26 cellular contexts compared by ENCODE assay signal in the genomic region with DNA sequence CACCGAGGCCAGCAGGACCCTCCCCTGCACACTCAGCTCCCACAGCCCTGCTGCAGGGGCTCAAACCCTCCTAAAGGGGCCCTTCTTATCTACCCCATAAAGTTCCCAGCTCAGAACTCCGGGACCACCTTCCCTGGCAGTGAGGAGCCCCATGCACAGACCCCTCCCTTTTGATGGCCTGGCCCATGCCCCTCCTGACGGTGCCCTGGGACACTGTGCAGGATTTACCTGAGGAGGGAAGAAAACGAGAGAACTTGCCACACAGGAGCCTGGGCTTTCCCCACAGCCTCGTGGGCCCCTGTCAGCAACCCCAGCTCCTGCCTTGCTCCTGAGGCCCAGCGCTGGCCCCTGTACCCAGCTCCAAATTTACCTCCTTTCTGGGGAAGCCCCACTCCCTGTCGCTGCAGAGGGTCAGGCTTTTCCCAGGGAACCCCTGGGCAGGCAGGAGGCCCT.
"Had no signal": no experiment of that assay in that cellular context is flagged by ENCODE, and none has a peak within 500 bp of the region (broad histone marks: within the 10 kb centered on the region; RNA-seq: fewer than 3 reads in every experiment).

No MANE protein-coding gene starts in this region.

- ATAC-seq: activated naive CD8-positive, alpha-beta T cell treated with anti-CD3 and anti-CD28 coated beads, Interleukin-2, amount 50 U/mL, for 24 hours; body of pancreas; foreskin keratinocyte; gastrocnemius medialis; WTC11 had no signal

- H3K4me3 ChIP-seq: adrenal gland, body of pancreas, colonic mucosa, esophagus muscularis mucosa, gastrocnemius medialis had no signal

- DNase-seq: activated CD4-positive, alpha-beta memory T cell treated with anti-CD3 and anti-CD28 coated beads, Interleukin-2, amount 10 ng/mL, durations not matched to agents 7 days and 5 days; activated CD4-positive, alpha-beta T cell treated with anti-CD3 and anti-CD28 coated beads for 1 hour; activated CD4-positive, alpha-beta T cell treated with anti-CD3 and anti-CD28 coated beads for 4 hours; activated CD4-positive, alpha-beta T cell treated with anti-CD3 and anti-CD28 coated beads, Interleukin-2, amount 10 ng/mL, durations not matched to agents 7 days and 5 days; activated CD4-positive, alpha-beta T cell treated with anti-CD3 and anti-CD28 coated beads, Interleukin-2, amount 50 U/mL, for 4 hours; activated effector memory CD4-positive, alpha-beta T cell treated with anti-CD3 and anti-CD28 coated beads, Interleukin-2, amount 50 U/mL, for 16 hours; activated naive CD4-positive, alpha-beta T cell treated with anti-CD3 and anti-CD28 coated beads for 36 hours; activated naive CD8-positive, alpha-beta T cell treated with anti-CD3 and anti-CD28 coated beads for 36 hours; activated naive CD8-positive, alpha-beta T cell treated with anti-CD3 and anti-CD28 coated beads, Interleukin-2, amount 50 U/mL, for 24 hours; activated T-cell treated with anti-CD3 and anti-CD28 coated beads, Interleukin-2, amount 50 U/mL, for 1 hour; activated T-cell treated with anti-CD3 and anti-CD28 coated beads, Interleukin-2, amount 50 U/mL, for 48 hours; adrenal gland; amygdala; aorta; body of pancreas; central memory CD4-positive, alpha-beta T cell; cerebellar nuclear complex; colonic mucosa; effector memory CD4-positive, alpha-beta T cell; endodermal cell; foreskin keratinocyte; gastrocnemius medialis; glutamatergic neuron; T-helper 2 cell had no signal

- H3K36me3 ChIP-seq: adrenal gland, colonic mucosa, esophagus muscularis mucosa, gastrocnemius medialis had no signal

- H3K27me3 ChIP-seq: adrenal gland, body of pancreas, colonic mucosa, foreskin keratinocyte, gastrocnemius medialis had no signal

- H3K27ac ChIP-seq: adrenal gland, body of pancreas, colonic mucosa, esophagus muscularis mucosa, foreskin keratinocyte, gastrocnemius medialis had no signal

- H3K4me1 ChIP-seq: adrenal gland, colonic mucosa, esophagus muscularis mucosa, foreskin keratinocyte, gastrocnemius medialis had no signal

- H3K9me3 ChIP-seq: adrenal gland, body of pancreas, colonic mucosa, esophagus muscularis mucosa, gastrocnemius medialis had no signal
